In genomic region chr6:116779569-116780164, GRCh38 we compare ENCODE assay signal across 9 cellular contexts. TPM values are rescaled to one million over a fixed set of nuclear protein-coding genes. Genes with fewer than 3 reads are reported as not detected.
DNase-seq lines count a peak whose midpoint lies in the region; ATAC-seq, FAIRE-seq and TF ChIP-seq lines count a peak whose summit lies in the region.
"Had no signal": no experiment of that assay in that cellular context is flagged by ENCODE, and none has a peak within 500 bp of the region (broad histone marks: within the 10 kb centered on the region; RNA-seq: fewer than 3 reads in every experiment).

No MANE protein-coding gene starts in this region.

- BruUV-seq in A673 (replicated peaks; lab: Mats Ljungman, UMichigan): no TSS peak

- H3K27ac ChIP-seq in A673 (ENCODE audit: low read depth, low read length, poor library complexity, severe bottlenecking) (no peak overlapping the region), RWPE2 (ENCODE audit: poor library complexity, severe bottlenecking) (no peak overlapping the region), gastroesophageal sphincter (no peak overlapping the region)

- no peak for TF ChIP-seq EP300 in Ishikawa (IDR thresholded peaks at IDR 0.05; ENCODE audit: borderline replicate concordance)
- TF ChIP-seq EP300 in gastroesophageal sphincter (IDR thresholded peaks at IDR 0.05): no peak

- H3K4me3 ChIP-seq in A673 (ENCODE audit: low read depth, low read length, poor library complexity, severe bottlenecking) (peak overlapping the region; percentile 5), RWPE2 (ENCODE audit: severe bottlenecking) (no peak overlapping the region), gastroesophageal sphincter (no peak overlapping the region)

- H3K27me3 ChIP-seq in A673 (replicated peaks; ENCODE audit: insufficient read depth, low read depth, low read length, poor library complexity): no peaks in the 10 kb centered on the region
- H3K27me3 ChIP-seq in RWPE2 (ENCODE audit: insufficient read depth, poor library complexity, severe bottlenecking): peaks cover 3% of the 10 kb centered on the region
- peaks cover 8% of the 10 kb centered on the region for H3K27me3 ChIP-seq in gastroesophageal sphincter

- intact Hi-C loops in A673 (cut with micrococcal nuclease; ENCODE audit: unreplicated experiment): loop anchor here (1.0 to 2.0 kb wide), 2 partner anchors 68 to 189 kb away; no protein-coding TSS in a partner anchor

- no peaks in the 10 kb centered on the region for H3K36me3 ChIP-seq in A673 (ENCODE audit: insufficient read depth, low read length, poor library complexity, severe bottlenecking)
- no peaks in the 10 kb centered on the region for H3K36me3 ChIP-seq in RWPE2 (ENCODE audit: low read depth)
- no peaks in the 10 kb centered on the region for H3K36me3 ChIP-seq in gastroesophageal sphincter

- CTCF ChIA-PET in A673 (lab: Charles Lee): interaction anchor here (0.7 to 0.9 kb wide), 2 partner anchors 67 to 382 kb away, joined by 4 to 5 read pairs; no protein-coding TSS in a partner anchor

- WGBS in gastroesophageal sphincter (ENCODE audit: low coverage in 1 of 2), 2 donors: 17 to 26% methylated on average over 9 to 13 of the region's 13 CpGs

- ATAC-seq in RWPE2 (ENCODE audit: low read depth) (peak; percentile 56; the same call in 2 of the 3 replicates), gastroesophageal sphincter (no peak), GM21447 (IDR thresholded peaks at IDR 0.05; ENCODE audit: unreplicated experiment) (no peak)

- POLR2A ChIA-PET in A673 (lab: Charles Lee; ENCODE audit: low non-redundant PET): no interaction called here

- TF ChIP-seq CTCF in A673 (conservative IDR thresholded peaks at IDR 0.05; ENCODE audit: low read depth, low read length): peak; percentile 71
- 0 out of 2 replicates have a peak, but pooled peaks have one; percentile 5 for TF ChIP-seq CTCF in GM12874 (IDR thresholded peaks at IDR 0.05; ENCODE audit: insufficient read depth, low read depth, low read length)
- peak; percentile 75 for TF ChIP-seq CTCF in RWPE2 (IDR thresholded peaks at IDR 0.05; ENCODE audit: poor library complexity, severe bottlenecking)
- TF ChIP-seq CTCF in gastroesophageal sphincter (IDR thresholded peaks at IDR 0.05): peak in 3 of 4 experiments; percentile 12 to 50 (median 16)

- no peak for FAIRE-seq in urothelium cell line (lab: Jason Lieb, UNC)

- DNase-seq in A673 (ENCODE audit: low spot score) (peak; percentile 66), RWPE2 (ENCODE audit: low spot score) (no peak), urothelium cell line (ENCODE audit: low spot score) (peak; percentile 13)
- DNase-seq in activated CD8-positive, alpha-beta memory T cell treated with anti-CD3 and anti-CD28 coated beads, Interleukin-2, amount 50 U/mL, for 4 hours: no peak
- DNase-seq: stimulated activated naive B cell treated with anti-CD40 and anti-IgM and Interleukin-4, amounts not matched to agents 10 μg/mL and 1 μg/mL and 100 μg/mL, for 72 hours had no signal

- H3K9me3 ChIP-seq in A673 (ENCODE audit: low read depth, low read length, poor library complexity, severe bottlenecking) (no peaks in the 10 kb centered on the region), RWPE2 (ENCODE audit: severe bottlenecking) (no peaks in the 10 kb centered on the region), gastroesophageal sphincter (no peaks in the 10 kb centered on the region)

- TF ChIP-seq RAD21 in Ishikawa (IDR thresholded peaks at IDR 0.05; ENCODE audit: low read depth): peak; percentile 46; the same call in 1 of the 2 replicates

- H3K4me1 ChIP-seq in A673 (ENCODE audit: insufficient read depth, low read length, poor library complexity, severe bottlenecking) (no peaks in the 10 kb centered on the region), RWPE2 (ENCODE audit: insufficient read depth, poor library complexity, severe bottlenecking) (no peaks in the 10 kb centered on the region), gastroesophageal sphincter (no peaks in the 10 kb centered on the region)

- no peak for TF ChIP-seq POLR2A in gastroesophageal sphincter (IDR thresholded peaks at IDR 0.05)

TF ChIP-seq in Ishikawa, 13 proteins besides CTCF, POLR2A, EP300 and RAD21:
- TF ChIP-seq YY1 (IDR thresholded peaks at IDR 0.05; ENCODE audit: low read depth) (no peak), CEBPB (IDR thresholded peaks at IDR 0.05) (no peak), CREB1 (IDR thresholded peaks at IDR 0.05; ENCODE audit: low read depth) (no peak), TAF1 (IDR thresholded peaks at IDR 0.05; ENCODE audit: low read depth) (no peak), MAX (IDR thresholded peaks at IDR 0.05) (no peak), TCF12 (IDR thresholded peaks at IDR 0.05; ENCODE audit: low read depth) (no peak), USF1 (IDR thresholded peaks at IDR 0.05) (no peak), NFIC (IDR thresholded peaks at IDR 0.05) (no peak), TEAD4 (IDR thresholded peaks at IDR 0.05) (no peak), ZBTB7A (IDR thresholded peaks at IDR 0.05; ENCODE audit: low read depth) (no peak), FOXM1 (IDR thresholded peaks at IDR 0.05; ENCODE audit: borderline replicate concordance, low read depth) (no peak), EGR1 (IDR thresholded peaks at IDR 0.05) (no peak), REST (IDR thresholded peaks at IDR 0.05; ENCODE audit: low read depth) (no peak)
TF ChIP-seq in Ishikawa: peak in this region for 0.

RNA-seq across cellular contexts. Expression of gene FAM162B, which starts 14.1 kb away (rescaled TPM):
- total RNA-seq in A673 (2021) (0.81 and 0.97 TPM in 2 replicates), gastroesophageal sphincter (10 to 100 TPM in 2 of 4 donors, 1 to 10 TPM in 2; 5.6 to 11.6 (median 10.2) TPM)

RNA-seq across cellular contexts. Expression of gene GPRC6A, which starts 49.2 kb away (rescaled TPM):
- not detected in 2 replicates for total RNA-seq in A673 (2021)
- total RNA-seq in gastroesophageal sphincter: not detected

Comparison
In these comparisons a context has a peak if more than half of its experiments do, and no peak if none do; other contexts are left out.
1. DNase-seq: peak in A673 (single experiment) and urothelium cell line (single experiment); none in RWPE2 (single experiment) and activated CD8-positive, alpha-beta memory T cell treated with anti-CD3 and anti-CD28 coated beads, Interleukin-2, amount 50 U/mL, for 4 hours (single experiment).
2. CTCF ChIP-seq: peak in every context shown above with its lines; median percentile 75 in RWPE2; 71 in A673; 16 in gastroesophageal sphincter; 5 in GM12874.